8 cellular contexts compared by ENCODE assay signal in the genomic region with DNA sequence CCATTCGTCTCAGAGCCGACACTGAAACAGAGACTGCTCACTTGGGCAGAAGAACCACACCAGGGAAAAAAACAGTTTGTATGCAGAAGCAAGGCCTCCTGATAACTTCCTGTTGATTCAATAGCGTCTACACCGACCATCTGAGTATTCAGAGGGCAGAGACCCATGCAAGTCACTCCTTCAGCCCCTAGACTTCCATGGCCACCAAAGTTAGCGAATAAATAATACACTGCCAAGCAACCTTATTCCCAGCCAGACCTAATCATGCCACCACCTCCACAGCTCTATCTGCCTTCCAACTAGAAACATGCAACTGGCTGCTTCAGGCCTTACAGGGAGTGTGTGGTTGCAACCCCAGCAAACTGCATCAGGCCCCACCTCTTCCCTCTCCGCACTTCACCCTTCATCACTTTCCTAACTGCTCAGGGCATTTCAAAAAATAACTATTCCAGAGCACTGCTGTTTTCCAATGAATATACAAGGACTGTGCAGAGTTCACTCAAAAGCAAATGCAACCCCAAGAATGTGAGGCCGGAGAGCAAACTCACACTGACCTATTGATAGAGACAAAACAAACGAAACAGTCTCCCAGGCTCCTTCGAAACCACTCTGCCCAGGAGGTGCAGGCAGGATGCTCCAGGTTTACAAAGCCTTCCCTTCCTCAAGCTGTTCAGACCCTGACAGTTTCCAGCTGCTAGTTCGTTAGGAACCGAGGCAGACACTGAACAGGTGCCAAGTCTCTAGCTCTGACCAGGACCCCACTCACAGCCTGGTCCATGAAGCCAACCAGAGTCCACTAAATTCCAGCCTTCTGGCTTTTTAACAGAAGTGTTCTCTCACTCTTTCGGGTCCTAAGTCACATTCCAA. TPM values are rescaled to one million over a fixed set of nuclear protein-coding genes. Genes with fewer than 3 reads are reported as not detected.
DNase-seq lines count a peak whose midpoint lies in the region; ATAC-seq and TF ChIP-seq lines count a peak whose summit lies in the region.

No MANE protein-coding gene starts in this region.

- no peak for TF ChIP-seq EP300 in suprapubic skin (IDR thresholded peaks at IDR 0.05)

- intact Hi-C loops in activated CD4-positive, alpha-beta memory T cell treated with anti-CD3 and anti-CD28 coated beads for 36 hours (cut with micrococcal nuclease), result loop anchor here (1.0 to 2.0 kb wide), 3 partner anchors 9 to 39 kb away; no protein-coding TSS in a partner anchor

- H3K27me3 Mint-ChIP-seq in activated naive CD4-positive, alpha-beta T cell treated with anti-CD3 and anti-CD28 coated beads, Interleukin-2, amount 50 U/mL, for 24 hours, result no peaks in the 10 kb centered on the region
- peaks cover 2% of the 10 kb centered on the region for H3K27me3 Mint-ChIP-seq in activated CD4-positive, alpha-beta memory T cell treated with anti-CD3 and anti-CD28 coated beads for 36 hours

- H3K4me1 Mint-ChIP-seq in activated naive CD4-positive, alpha-beta T cell treated with anti-CD3 and anti-CD28 coated beads, Interleukin-2, amount 50 U/mL, for 24 hours, result peaks cover 75% of the 10 kb centered on the region
- H3K4me1 Mint-ChIP-seq in activated CD4-positive, alpha-beta memory T cell treated with anti-CD3 and anti-CD28 coated beads for 36 hours (ENCODE audit: low read depth), result peaks cover 74% of the 10 kb centered on the region

- H3K4me1 ChIP-seq in suprapubic skin, result peaks cover 78% of the 10 kb centered on the region

- no peak for DNase-seq in activated naive CD4-positive, alpha-beta T cell treated with anti-CD3 and anti-CD28 coated beads, Interleukin-2, amount 50 U/mL, for 16 hours
- DNase-seq in activated CD4-positive, alpha-beta memory T cell treated with anti-CD3 and anti-CD28 coated beads for 36 hours, result peak; percentile 36
- DNase-seq in hepatic stellate cell (ENCODE audit: low spot score) (peak; percentile 42), suprapubic skin (ENCODE audit: low spot score in 2 of 2) (no peak), hippocampal formation (lab: John Stamatoyannopoulos, UW) (no peak), NCI-H146 (lab: John Stamatoyannopoulos, UW) (no peak)

- peak overlapping the region; percentile 68 for H3K27ac Mint-ChIP-seq in activated naive CD4-positive, alpha-beta T cell treated with anti-CD3 and anti-CD28 coated beads, Interleukin-2, amount 50 U/mL, for 24 hours
- H3K27ac Mint-ChIP-seq in activated CD4-positive, alpha-beta memory T cell treated with anti-CD3 and anti-CD28 coated beads for 36 hours, result peak overlapping the region; percentile 86

- no peaks in the 10 kb centered on the region for H3K9me3 Mint-ChIP-seq in activated naive CD4-positive, alpha-beta T cell treated with anti-CD3 and anti-CD28 coated beads, Interleukin-2, amount 50 U/mL, for 24 hours
- H3K9me3 Mint-ChIP-seq in activated CD4-positive, alpha-beta memory T cell treated with anti-CD3 and anti-CD28 coated beads for 36 hours, result no peaks in the 10 kb centered on the region

- peaks cover 8% of the 10 kb centered on the region for H3K36me3 Mint-ChIP-seq in activated naive CD4-positive, alpha-beta T cell treated with anti-CD3 and anti-CD28 coated beads, Interleukin-2, amount 50 U/mL, for 24 hours
- H3K36me3 Mint-ChIP-seq in activated CD4-positive, alpha-beta memory T cell treated with anti-CD3 and anti-CD28 coated beads for 36 hours, result peaks cover 9% of the 10 kb centered on the region

- no peaks in the 10 kb centered on the region for H3K27me3 ChIP-seq in suprapubic skin

- H3K4me3 ChIP-seq in suprapubic skin, result peak overlapping the region; percentile 17

- no peaks in the 10 kb centered on the region for H3K9me3 ChIP-seq in suprapubic skin

- H3K4me3 Mint-ChIP-seq in activated naive CD4-positive, alpha-beta T cell treated with anti-CD3 and anti-CD28 coated beads, Interleukin-2, amount 50 U/mL, for 24 hours, result peak overlapping the region; percentile 99
- H3K4me3 Mint-ChIP-seq in activated CD4-positive, alpha-beta memory T cell treated with anti-CD3 and anti-CD28 coated beads for 36 hours, result peak overlapping the region; percentile 84

- POLR2A ChIA-PET in activated CD4-positive, alpha-beta memory T cell treated with anti-CD3 and anti-CD28 coated beads for 36 hours (lab: Charles Lee), result interaction anchor here (1.1 kb wide), 1 partner anchor 131 kb away, joined by 3 read pairs; a partner anchor contains a TSS

- no peak overlapping the region for H3K27ac ChIP-seq in suprapubic skin

- no peak for ATAC-seq in HG03378 (IDR thresholded peaks at IDR 0.05; ENCODE audit: unreplicated experiment)

- no peaks in the 10 kb centered on the region for H3K36me3 ChIP-seq in suprapubic skin

- no peak for TF ChIP-seq CTCF in suprapubic skin (IDR thresholded peaks at IDR 0.05)

- CTCF ChIA-PET in activated CD4-positive, alpha-beta memory T cell treated with anti-CD3 and anti-CD28 coated beads for 36 hours (lab: Charles Lee), result interaction anchor here (0.6 to 3.4 kb wide), 5 partner anchors 9 to 178 kb away, joined by 3 to 27 read pairs (median 4); no protein-coding TSS in a partner anchor

- WGBS in suprapubic skin, result 31% methylated on average over 12 of the region's 12 CpGs

- TF ChIP-seq POLR2A in suprapubic skin (IDR thresholded peaks at IDR 0.05), result no peak

RNA-seq across cellular contexts. Expression of a gene that starts 3.6 kb away (rescaled TPM):
- total RNA-seq in activated CD4-positive, alpha-beta memory T cell treated with anti-CD3 and anti-CD28 coated beads for 36 hours, result 100 to 1,000 TPM; 154 to 170 TPM
- 100 to 1,000 TPM in 3 of 4 donors, 10 to 100 TPM in 1; 94.7 to 135 (median 119) TPM for total RNA-seq in suprapubic skin

Comparison
In these comparisons a context has a peak if more than half of its experiments do, and no peak if none do; other contexts are left out.
1. DNase-seq: peak in activated CD4-positive, alpha-beta memory T cell treated with anti-CD3 and anti-CD28 coated beads for 36 hours (single experiment) and hepatic stellate cell (single experiment); none in activated naive CD4-positive, alpha-beta T cell treated with anti-CD3 and anti-CD28 coated beads, Interleukin-2, amount 50 U/mL, for 16 hours (single experiment), suprapubic skin (0 of 2), hippocampal formation (0 of 2) and NCI-H146 (single experiment).